ENCODE assay signal across 14 cellular contexts in genomic region chr10:27192284-27192683, GRCh38. TPM values are rescaled to one million over a fixed set of nuclear protein-coding genes. Genes with fewer than 3 reads are reported as not detected.
DNase-seq lines count a peak whose midpoint lies in the region; TF ChIP-seq lines count a peak whose summit lies in the region.
"Had no signal": no experiment of that assay in that cellular context is flagged by ENCODE, and none has a peak within 500 bp of the region (broad histone marks: within the 10 kb centered on the region; RNA-seq: fewer than 3 reads in every experiment).

No MANE protein-coding gene starts in this region.

- DNase-seq in GM12864 (ENCODE audit: low read depth), result peak; percentile 3
- DNase-seq in RWPE1 (ENCODE audit: low spot score), result peak; percentile 54
- peak; percentile 97 for DNase-seq in fibroblast of mammary gland (ENCODE audit: low read depth)
- peak; percentile 96 for DNase-seq in renal cortical epithelial cell (ENCODE audit: low read depth)
- DNase-seq in NCI-H1092 (lab: John Stamatoyannopoulos, UW), result no peak
- no peak for DNase-seq in GF-D8 (lab: John Stamatoyannopoulos, UW)
- DNase-seq in stimulated activated CD4-positive, alpha-beta T cell treated with anti-CD3 and anti-CD28 coated beads, Interleukin-2, amount 100 ng/mL, for 24 hours, result no peak
- DNase-seq in HuH-7 (ENCODE audit: low spot score), result no peak
- DNase-seq: activated gamma-delta T cell treated with Interleukin-2 at 50 U/mL for 16 hours, heart right ventricle, retina, stomach, T-helper 1 cell had no signal

- CTCF ChIA-PET in RWPE1 (lab: Yijun Ruan, JAX), result no interaction called here

- H3K4me3 ChIP-seq in GM12864 (ENCODE audit: low read depth, low read length) (no peak overlapping the region), fibroblast of mammary gland (ENCODE audit: control insufficient read depth, low read depth, low read length) (no peak overlapping the region)
- H3K4me3 ChIP-seq: GM12878, heart right ventricle, stomach had no signal

- H3K27ac ChIP-seq in RWPE1, result peak overlapping the region; percentile 51
- H3K27ac ChIP-seq: heart right ventricle, stomach had no signal

- TF ChIP-seq CTCF in GM12864 (IDR thresholded peaks at IDR 0.05; ENCODE audit: low read depth, low read length, missing control alignments) (no peak), RWPE1 (conservative IDR thresholded peaks at IDR 0.05; ENCODE audit: low read depth) (no peak), fibroblast of mammary gland (conservative IDR thresholded peaks at IDR 0.05; ENCODE audit: control insufficient read depth, insufficient read depth, low read depth, low read length) (no peak)

- POLR2A ChIA-PET in RWPE1 (lab: Yijun Ruan, JAX; ENCODE audit: low non-redundant PET), result interaction anchor here (0.7 kb wide), 1 partner anchor 69 kb away, joined by 3 read pairs; no protein-coding TSS in a partner anchor

RNA-seq across cellular contexts. Expression of gene MASTL, which starts 37.1 kb away (rescaled TPM):
- total RNA-seq in renal cortical epithelial cell, result 9.9 and 18.4 TPM in 2 replicates

RNA-seq across cellular contexts. Expression of gene YME1L1, which starts 38.1 kb away (rescaled TPM):
- total RNA-seq in renal cortical epithelial cell, result 146 and 180 TPM in 2 replicates

RNA-seq across cellular contexts. Expression of gene ACBD5, which starts 48.3 kb away (rescaled TPM):
- total RNA-seq in renal cortical epithelial cell, result 44.8 and 61.4 TPM in 2 replicates

Comparison
In these comparisons a context has a peak if more than half of its experiments do, and no peak if none do; other contexts are left out.
1. DNase-seq: peak in GM12864 (single experiment), RWPE1 (single experiment), fibroblast of mammary gland (single experiment) and renal cortical epithelial cell (single experiment); none in NCI-H1092 (single experiment), GF-D8 (single experiment), stimulated activated CD4-positive, alpha-beta T cell treated with anti-CD3 and anti-CD28 coated beads, Interleukin-2, amount 100 ng/mL, for 24 hours (0 of 2) and HuH-7 (single experiment).